Comparison of ENCODE assay signal across 14 cellular contexts in the genomic region with DNA sequence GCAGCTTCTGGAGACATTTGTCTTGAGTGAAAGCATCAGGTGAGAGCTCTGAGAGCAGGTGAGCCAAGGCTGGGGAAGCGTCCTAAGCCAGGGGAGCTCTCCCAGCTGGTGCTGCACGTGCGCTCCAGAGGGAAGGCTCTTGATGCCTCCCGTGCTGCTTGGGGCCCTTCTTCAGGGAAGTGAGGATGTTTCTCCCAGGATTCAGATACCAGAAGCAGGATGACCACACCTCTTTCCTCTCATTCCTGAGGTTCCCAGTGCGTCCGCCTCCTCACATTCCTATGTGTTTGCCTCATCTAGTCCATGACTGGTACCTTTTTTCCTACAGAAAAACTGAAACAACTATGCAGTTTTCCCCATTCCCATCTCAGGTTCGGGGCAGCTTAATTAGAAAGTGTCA.
DNase-seq lines count a peak whose midpoint lies in the region; ATAC-seq, FAIRE-seq and TF ChIP-seq lines count a peak whose summit lies in the region.
"Had no signal": no experiment of that assay in that cellular context is flagged by ENCODE, and none has a peak within 500 bp of the region (broad histone marks: within the 10 kb centered on the region; RNA-seq: fewer than 3 reads in every experiment).

No MANE protein-coding gene starts in this region.

- peak; percentile 74 for DNase-seq in HCT116 (ENCODE audit: low read depth, low spot score)
- peak; percentile 15 for DNase-seq in WTC11 (ENCODE audit: low spot score)
- DNase-seq in hepatic stellate cell (ENCODE audit: low spot score), result peak; percentile 80
- DNase-seq in urothelium cell line (ENCODE audit: low spot score), result peak; percentile 83
- DNase-seq in CD4-positive, alpha-beta memory T cell, result no peak
- no peak for DNase-seq in activated CD4-positive, alpha-beta T cell treated with anti-CD3 and anti-CD28 coated beads for 4 hours
- DNase-seq: activated T-cell treated with anti-CD3 and anti-CD28 coated beads, Interleukin-2, amount 50 U/mL, for 48 hours; left colon; NCI-H510A treated with DMSO at 0.1 percent for 48 hours; stimulated activated naive CD8-positive, alpha-beta T cell treated with anti-CD3 and anti-CD28 coated beads, Interleukin-15, Interleukin-2, amounts not matched to agents 100 U/mL and 50 U/mL, for 24 hours; T-helper 2 cell had no signal

- H3K9me3 Mint-ChIP-seq in WTC11, result peaks cover 5% of the 10 kb centered on the region; the same call in 1 of the 2 replicates
- peaks cover 0 to 2% (median 0%) of the 10 kb centered on the region in 8 donors for H3K9me3 Mint-ChIP-seq in CD4-positive, alpha-beta memory T cell
- H3K9me3 Mint-ChIP-seq: dendritic cell treated with granulocyte-macrophage colony-stimulating factor and Interleukin-4, amounts not matched to agents 40 ng/mL and 50 ng/mL, for 4 days had no signal

- H3K79me2 ChIP-seq in HCT116 (ENCODE audit: insufficient read depth, low read length), result no peaks in the 10 kb centered on the region

- no peak for FAIRE-seq in urothelium cell line (lab: Jason Lieb, UNC)
- FAIRE-seq: GM12892 had no signal

- H3K27me3 ChIP-seq in HCT116 (ENCODE audit: insufficient read depth, low read length), result no peaks in the 10 kb centered on the region
- H3K27me3 ChIP-seq in CD4-positive, alpha-beta memory T cell (ENCODE audit: insufficient read depth, low read length), result no peaks in the 10 kb centered on the region

- TF ChIP-seq RAD21 in HCT116 (IDR thresholded peaks at IDR 0.05; ENCODE audit: low read depth), result no peak

- H3K27me3 Mint-ChIP-seq in WTC11 (ENCODE audit: low read depth), result no peaks in the 10 kb centered on the region; the same call in 1 of the 2 replicates
- H3K27me3 Mint-ChIP-seq in CD4-positive, alpha-beta memory T cell, result peaks cover 2 to 14% of the 10 kb centered on the region in 2 donors
- H3K27me3 Mint-ChIP-seq: dendritic cell treated with granulocyte-macrophage colony-stimulating factor and Interleukin-4, amounts not matched to agents 40 ng/mL and 50 ng/mL, for 4 days had no signal

- TF ChIP-seq CTCF in HCT116 (IDR thresholded peaks at IDR 0.05 in 2 of 3, conservative IDR thresholded peaks at IDR 0.05 in 1 of 3; ENCODE audit: borderline replicate concordance in 1 of 3, insufficient read depth in 1 of 3, low read depth in 2 of 3, low read length in 2 of 3), result no peak
- TF ChIP-seq CTCF in WTC11 (IDR thresholded peaks at IDR 0.05), result no peak

- no peaks in the 10 kb centered on the region for H4K20me1 ChIP-seq in HCT116 (ENCODE audit: insufficient read depth)

- ATAC-seq in HCT116, result peak; percentile 91
- ATAC-seq in WTC11, result peak; percentile 73
- ATAC-seq in GM21825 (IDR thresholded peaks at IDR 0.05; ENCODE audit: unreplicated experiment), result no peak
- ATAC-seq: left colon; stimulated activated naive CD8-positive, alpha-beta T cell treated with anti-CD3 and anti-CD28 coated beads, Interleukin-15, Interleukin-2, amounts not matched to agents 100 U/mL and 50 U/mL, for 24 hours had no signal

- H3K27ac Mint-ChIP-seq in WTC11, result no peak overlapping the region
- H3K27ac Mint-ChIP-seq in CD4-positive, alpha-beta memory T cell, result no peak overlapping the region
- H3K27ac Mint-ChIP-seq: dendritic cell treated with granulocyte-macrophage colony-stimulating factor and Interleukin-4, amounts not matched to agents 40 ng/mL and 50 ng/mL, for 4 days had no signal

- no peak overlapping the region for H3K4me3 Mint-ChIP-seq in WTC11
- H3K4me3 Mint-ChIP-seq in CD4-positive, alpha-beta memory T cell, result no peak overlapping the region
- H3K4me3 Mint-ChIP-seq: dendritic cell treated with granulocyte-macrophage colony-stimulating factor and Interleukin-4, amounts not matched to agents 40 ng/mL and 50 ng/mL, for 4 days had no signal

- no peaks in the 10 kb centered on the region for H3K36me3 Mint-ChIP-seq in WTC11
- no peaks in the 10 kb centered on the region for H3K36me3 Mint-ChIP-seq in CD4-positive, alpha-beta memory T cell

- intact Hi-C loops in HCT116 (cut with micrococcal nuclease), result no loop called here
- intact Hi-C loops in CD4-positive, alpha-beta memory T cell (cut with micrococcal nuclease), result no loop called here

- peak overlapping the region; percentile 33; the same call in 1 of the 2 replicates for H3K27ac ChIP-seq in HCT116 (ENCODE audit: low read depth, low read length)
- H3K27ac ChIP-seq in CD4-positive, alpha-beta memory T cell (ENCODE audit: low read depth, low read length), result no peak overlapping the region

- POLR2A ChIA-PET in HCT116 (lab: Charles Lee), result no interaction called here
- POLR2A ChIA-PET in WTC11 (lab: Charles Lee), result no interaction called here
- POLR2A ChIA-PET in CD4-positive, alpha-beta memory T cell (lab: Charles Lee; ENCODE audit: partially characterized antibody), result no interaction called here

- peak overlapping the region; percentile 65 for H3K4me2 ChIP-seq in HCT116 (ENCODE audit: low read length)

- BruUV-seq in HCT116 (replicated peaks; lab: Mats Ljungman, UMichigan), result no TSS peak

- peak overlapping the region in 1 of 2 experiments; percentile 25; a peak in 2 of 4 replicates for H3K4me3 ChIP-seq in HCT116 (replicated peaks in 1 of 2; ENCODE audit: low read depth in 1 of 2, low read length in 2 of 2)
- H3K4me3 ChIP-seq in CD4-positive, alpha-beta memory T cell (ENCODE audit: low read length in 2 of 2), result no peak overlapping the region

- TF ChIP-seq POLR2A in HCT116 (IDR thresholded peaks at IDR 0.05; ENCODE audit: borderline replicate concordance, extremely low read depth, insufficient read depth, insufficient read length), result no peak

- H3K9ac ChIP-seq in HCT116 (ENCODE audit: low read length), result peak overlapping the region; percentile 21

- no peaks in the 10 kb centered on the region for H3K4me1 Mint-ChIP-seq in WTC11
- H3K4me1 Mint-ChIP-seq in CD4-positive, alpha-beta memory T cell, result no peaks in the 10 kb centered on the region

- H3K9me3 ChIP-seq in HCT116 (ENCODE audit: control insufficient read depth in 1 of 2, insufficient read depth in 1 of 2, low read depth in 1 of 2, low read length in 2 of 2), result no peaks in the 10 kb centered on the region
- no peaks in the 10 kb centered on the region for H3K9me3 ChIP-seq in CD4-positive, alpha-beta memory T cell (ENCODE audit: control insufficient read depth in 1 of 2, low read length in 2 of 2)

- no peaks in the 10 kb centered on the region for H3K36me3 ChIP-seq in HCT116 (ENCODE audit: control insufficient read depth in 1 of 2, insufficient read depth in 2 of 2, low read length in 2 of 2)
- H3K36me3 ChIP-seq in CD4-positive, alpha-beta memory T cell (ENCODE audit: insufficient read depth, low read length), result no peaks in the 10 kb centered on the region

- H2AFZ ChIP-seq in HCT116 (ENCODE audit: low read depth, low read length, poor library complexity, severe bottlenecking), result peak overlapping the region; percentile 33

- RAD21 ChIA-PET in HCT116 (lab: Charles Lee; ENCODE audit: low non-redundant PET in 1 of 2, low total read pairs in 2 of 2, uncharacterized antibody in 2 of 2, unreplicated experiment in 2 of 2), result no interaction called here

- no peaks in the 10 kb centered on the region for H3K9me2 ChIP-seq in HCT116 (ENCODE audit: insufficient read depth)

- CTCF ChIA-PET in HCT116 (lab: Charles Lee) (no interaction called here), WTC11 (lab: Charles Lee) (no interaction called here)
- CTCF ChIA-PET in CD4-positive, alpha-beta memory T cell (lab: Charles Lee; ENCODE audit: partially characterized antibody), result no interaction called here

- peaks cover 26 to 48% of the 10 kb centered on the region in 2 experiments for H3K4me1 ChIP-seq in HCT116 (ENCODE audit: control insufficient read depth in 1 of 2, insufficient read depth in 2 of 2, low read length in 2 of 2)
- H3K4me1 ChIP-seq in CD4-positive, alpha-beta memory T cell (ENCODE audit: insufficient read depth, low read length), result no peaks in the 10 kb centered on the region

TF ChIP-seq in HCT116, 20 proteins besides CTCF, POLR2A, EP300 and RAD21 (continues in another document):
- peak; percentile 82; the same call in 1 of the 2 replicates for TF ChIP-seq MAX (IDR thresholded peaks at IDR 0.05)
- TF ChIP-seq CEBPB (IDR thresholded peaks at IDR 0.05; ENCODE audit: low read depth), result no peak; the same call in 1 of the 2 replicates
- 0 out of 2 replicates have a peak, but pooled peaks have one; percentile 42 for TF ChIP-seq POLR2AphosphoS5 (IDR thresholded peaks at IDR 0.05; ENCODE audit: low read depth, low read length)
- peak; percentile 49 for TF ChIP-seq JUND (IDR thresholded peaks at IDR 0.05)
- no peak for TF ChIP-seq SRF (IDR thresholded peaks at IDR 0.05; ENCODE audit: low read depth)
- TF ChIP-seq ATF3 (IDR thresholded peaks at IDR 0.05), result 0 out of 2 replicates have a peak, but pooled peaks have one; percentile 54
- TF ChIP-seq EGR1 (IDR thresholded peaks at IDR 0.05; ENCODE audit: low read depth), result peak; percentile 93
- TF ChIP-seq YY1 (IDR thresholded peaks at IDR 0.05; ENCODE audit: extremely low read depth, insufficient replicate concordance, low read depth, low read length), result no peak

TF ChIP-seq in WTC11, 78 proteins besides CTCF, POLR2A, EP300 and RAD21 (continues in another document):
- TF ChIP-seq, protein P1, sequence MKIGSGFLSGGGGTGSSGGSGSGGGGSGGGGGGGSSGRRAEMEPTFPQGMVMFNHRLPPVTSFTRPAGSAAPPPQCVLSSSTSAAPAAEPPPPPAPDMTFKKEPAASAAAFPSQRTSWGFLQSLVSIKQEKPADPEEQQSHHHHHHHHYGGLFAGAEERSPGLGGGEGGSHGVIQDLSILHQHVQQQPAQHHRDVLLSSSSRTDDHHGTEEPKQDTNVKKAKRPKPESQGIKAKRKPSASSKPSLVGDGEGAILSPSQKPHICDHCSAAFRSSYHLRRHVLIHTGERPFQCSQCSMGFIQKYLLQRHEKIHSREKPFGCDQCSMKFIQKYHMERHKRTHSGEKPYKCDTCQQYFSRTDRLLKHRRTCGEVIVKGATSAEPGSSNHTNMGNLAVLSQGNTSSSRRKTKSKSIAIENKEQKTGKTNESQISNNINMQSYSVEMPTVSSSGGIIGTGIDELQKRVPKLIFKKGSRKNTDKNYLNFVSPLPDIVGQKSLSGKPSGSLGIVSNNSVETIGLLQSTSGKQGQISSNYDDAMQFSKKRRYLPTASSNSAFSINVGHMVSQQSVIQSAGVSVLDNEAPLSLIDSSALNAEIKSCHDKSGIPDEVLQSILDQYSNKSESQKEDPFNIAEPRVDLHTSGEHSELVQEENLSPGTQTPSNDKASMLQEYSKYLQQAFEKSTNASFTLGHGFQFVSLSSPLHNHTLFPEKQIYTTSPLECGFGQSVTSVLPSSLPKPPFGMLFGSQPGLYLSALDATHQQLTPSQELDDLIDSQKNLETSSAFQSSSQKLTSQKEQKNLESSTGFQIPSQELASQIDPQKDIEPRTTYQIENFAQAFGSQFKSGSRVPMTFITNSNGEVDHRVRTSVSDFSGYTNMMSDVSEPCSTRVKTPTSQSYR (CRISPR knock-in tag; IDR thresholded peaks at IDR 0.05), result no peak
- TF ChIP-seq NFYB (CRISPR knock-in tag; conservative IDR thresholded peaks at IDR 0.05; ENCODE audit: low read depth) (no peak), FOXJ3 (CRISPR knock-in tag; IDR thresholded peaks at IDR 0.05; ENCODE audit: borderline replicate concordance) (no peak), ZNF317 (CRISPR knock-in tag; IDR thresholded peaks at IDR 0.05; ENCODE audit: borderline replicate concordance, low read depth) (no peak)

Comparison
In these comparisons a context has a peak if more than half of its experiments do, and no peak if none do; other contexts are left out.
1. DNase-seq: peak in HCT116 (single experiment), WTC11 (single experiment), hepatic stellate cell (single experiment) and urothelium cell line (single experiment); none in CD4-positive, alpha-beta memory T cell (0 of 5) and activated CD4-positive, alpha-beta T cell treated with anti-CD3 and anti-CD28 coated beads for 4 hours (0 of 2).
2. Of the 4 proteins assayed by ChIP-seq in both WTC11 and HCT116: peak only in WTC11: none; only in HCT116: ATF3, MAX and SP1; in both: none; in neither: 1.